Comparison of ENCODE assay signal across 8 cellular contexts in genomic region chr2:95682889-95683517, GRCh38.
DNase-seq lines count a peak whose midpoint lies in the region; ATAC-seq, FAIRE-seq and TF ChIP-seq lines count a peak whose summit lies in the region.
"Not testable (repeated sequence)": the region's sequence is repeated elsewhere in the genome, so short reads cannot be mapped to it uniquely, and the experiment has no call there.

No MANE protein-coding gene starts in this region.

- not testable (repeated sequence) for H3K9me3 ChIP-seq in T-helper 17 cell (ENCODE audit: control insufficient read depth, low read length, poor library complexity, severe bottlenecking); astrocyte (ENCODE audit: insufficient read depth, low read depth, low read length); esophagus (ENCODE audit: control insufficient read depth in 2 of 2, insufficient read depth in 1 of 2, low read depth in 1 of 2, low read length in 1 of 2); iPS-18c (ENCODE audit: control insufficient read depth, insufficient read depth, low read length)

- H3K36me3 ChIP-seq in astrocyte (ENCODE audit: insufficient read depth, low read length); esophagus (ENCODE audit: control insufficient read depth in 2 of 2, insufficient read depth in 2 of 2, low read length in 1 of 2): not testable (repeated sequence)

- H2AFZ ChIP-seq in astrocyte (ENCODE audit: low read depth, low read length), result peak overlapping the region; percentile 82

- peak overlapping the region; percentile 87 for H3K4me2 ChIP-seq in astrocyte (ENCODE audit: low read length)

- CTCF ChIA-PET in AG04449 (lab: Yijun Ruan, JAX), result not testable (repeated sequence)

- FAIRE-seq in HTR-8/SVneo (lab: Jason Lieb, UNC), result peak; percentile 89
- not testable (repeated sequence) for FAIRE-seq in astrocyte (lab: Jason Lieb, UNC)

- H3K4me3 ChIP-seq in AG04449 (ENCODE audit: low read depth, low read length) (peak overlapping the region; percentile 51), astrocyte (ENCODE audit: insufficient read depth, low read depth, low read length) (peak overlapping the region; percentile 50), esophagus (ENCODE audit: low read depth in 1 of 2, low read length in 2 of 2) (peak overlapping the region; percentile 18 to 41), iPS-18c (ENCODE audit: insufficient read depth, low read depth, low read length) (peak overlapping the region; percentile 58; the same call in 1 of the 2 replicates)

- H4K20me1 ChIP-seq in astrocyte (ENCODE audit: insufficient read depth, low read length), result not testable (repeated sequence)

- H3K36me3 Mint-ChIP-seq in T-helper 17 cell (ENCODE audit: low read depth); astrocyte (ENCODE audit: low read depth, unreplicated experiment); nephron progenitor cell (ENCODE audit: low read depth); stimulated activated naive B cell treated with anti-CD40 and anti-IgM and Interleukin-4, amounts not matched to agents 10 μg/mL and 1 μg/mL and 100 μg/mL, for 72 hours: not testable (repeated sequence)

- H3K9me3 Mint-ChIP-seq in astrocyte (ENCODE audit: unreplicated experiment); stimulated activated naive B cell treated with anti-CD40 and anti-IgM and Interleukin-4, amounts not matched to agents 10 μg/mL and 1 μg/mL and 100 μg/mL, for 72 hours: not testable (repeated sequence)
- peaks cover 69% of the 10 kb centered on the region for H3K9me3 Mint-ChIP-seq in nephron progenitor cell

- peak overlapping the region; percentile 83 for H3K4me3 Mint-ChIP-seq in T-helper 17 cell
- peak overlapping the region; percentile 81 for H3K4me3 Mint-ChIP-seq in astrocyte (ENCODE audit: unreplicated experiment)
- H3K4me3 Mint-ChIP-seq in nephron progenitor cell, result peak overlapping the region; percentile 76
- peak overlapping the region; percentile 81 to 82 for H3K4me3 Mint-ChIP-seq in stimulated activated naive B cell treated with anti-CD40 and anti-IgM and Interleukin-4, amounts not matched to agents 10 μg/mL and 1 μg/mL and 100 μg/mL, for 72 hours

- H3K27me3 Mint-ChIP-seq in T-helper 17 cell, result peaks cover 78% of the 10 kb centered on the region
- H3K27me3 Mint-ChIP-seq in astrocyte (ENCODE audit: low read depth, unreplicated experiment), result peaks cover 20% of the 10 kb centered on the region
- H3K27me3 Mint-ChIP-seq in nephron progenitor cell (ENCODE audit: low read depth, poor library complexity), result not testable (repeated sequence)
- H3K27me3 Mint-ChIP-seq in stimulated activated naive B cell treated with anti-CD40 and anti-IgM and Interleukin-4, amounts not matched to agents 10 μg/mL and 1 μg/mL and 100 μg/mL, for 72 hours, result peaks cover 25 to 43% of the 10 kb centered on the region in 2 donors

- H3K4me1 Mint-ChIP-seq in T-helper 17 cell, result peaks cover 10% of the 10 kb centered on the region
- H3K4me1 Mint-ChIP-seq in astrocyte (ENCODE audit: low read depth, unreplicated experiment), result peaks cover 11% of the 10 kb centered on the region
- peaks cover 17% of the 10 kb centered on the region for H3K4me1 Mint-ChIP-seq in nephron progenitor cell
- peaks cover 11 to 17% of the 10 kb centered on the region in 2 donors for H3K4me1 Mint-ChIP-seq in stimulated activated naive B cell treated with anti-CD40 and anti-IgM and Interleukin-4, amounts not matched to agents 10 μg/mL and 1 μg/mL and 100 μg/mL, for 72 hours

- not testable (repeated sequence) for ATAC-seq in T-helper 17 cell
- peak; percentile 17 to 21 for ATAC-seq in stimulated activated naive B cell treated with anti-CD40 and anti-IgM and Interleukin-4, amounts not matched to agents 10 μg/mL and 1 μg/mL and 100 μg/mL, for 72 hours (replicated peaks)

- not testable (repeated sequence) for H3K27ac Mint-ChIP-seq in T-helper 17 cell
- H3K27ac Mint-ChIP-seq in astrocyte (ENCODE audit: unreplicated experiment), result peak overlapping the region; percentile 56
- peak overlapping the region; percentile 88 for H3K27ac Mint-ChIP-seq in nephron progenitor cell
- H3K27ac Mint-ChIP-seq in stimulated activated naive B cell treated with anti-CD40 and anti-IgM and Interleukin-4, amounts not matched to agents 10 μg/mL and 1 μg/mL and 100 μg/mL, for 72 hours, result peak overlapping the region; percentile 56

- DNase-seq in AG04449 (ENCODE audit: low read depth, low spot score); HTR-8/SVneo (ENCODE audit: insufficient read length, low spot score); T-helper 17 cell; astrocyte (ENCODE audit: low read depth); nephron progenitor cell; stimulated activated naive B cell treated with anti-CD40 and anti-IgM and Interleukin-4, amounts not matched to agents 10 μg/mL and 1 μg/mL and 100 μg/mL, for 72 hours: not testable (repeated sequence)

- TF ChIP-seq CTCF in AG04449 (IDR thresholded peaks at IDR 0.05; ENCODE audit: insufficient read depth, low read length, missing control alignments); astrocyte (IDR thresholded peaks at IDR 0.05; ENCODE audit: insufficient read depth, low read depth, low read length); nephron progenitor cell (IDR thresholded peaks at IDR 0.05): not testable (repeated sequence)

- H3K27me3 ChIP-seq in astrocyte (ENCODE audit: insufficient read depth, low read length); esophagus (ENCODE audit: control insufficient read depth in 1 of 2, insufficient read depth in 2 of 2, low read length in 2 of 2): not testable (repeated sequence)

- peak overlapping the region; percentile 75 for H3K9ac ChIP-seq in astrocyte (ENCODE audit: low read length)

- POLR2A ChIA-PET in AG04449 (lab: Yijun Ruan, JAX), result not testable (repeated sequence)

- H3K27ac ChIP-seq in astrocyte (ENCODE audit: low read depth, low read length) (peak overlapping the region; percentile 55), esophagus (ENCODE audit: low read depth in 2 of 2, low read length in 1 of 2) (peak overlapping the region in 1 of 2 donors; percentile 59)

- 5 to 8% methylated on average over 19 of the region's 19 CpGs for WGBS in esophagus, 2 donors

- peaks cover 22% of the 10 kb centered on the region for H3K4me1 ChIP-seq in astrocyte (ENCODE audit: insufficient read depth, low read length)
- not testable (repeated sequence) for H3K4me1 ChIP-seq in esophagus (ENCODE audit: control insufficient read depth in 2 of 2, insufficient read depth in 2 of 2, low read length in 1 of 2)

- H3K79me2 ChIP-seq in astrocyte (ENCODE audit: insufficient read depth, low read length), result not testable (repeated sequence)
